In the genomic region with DNA sequence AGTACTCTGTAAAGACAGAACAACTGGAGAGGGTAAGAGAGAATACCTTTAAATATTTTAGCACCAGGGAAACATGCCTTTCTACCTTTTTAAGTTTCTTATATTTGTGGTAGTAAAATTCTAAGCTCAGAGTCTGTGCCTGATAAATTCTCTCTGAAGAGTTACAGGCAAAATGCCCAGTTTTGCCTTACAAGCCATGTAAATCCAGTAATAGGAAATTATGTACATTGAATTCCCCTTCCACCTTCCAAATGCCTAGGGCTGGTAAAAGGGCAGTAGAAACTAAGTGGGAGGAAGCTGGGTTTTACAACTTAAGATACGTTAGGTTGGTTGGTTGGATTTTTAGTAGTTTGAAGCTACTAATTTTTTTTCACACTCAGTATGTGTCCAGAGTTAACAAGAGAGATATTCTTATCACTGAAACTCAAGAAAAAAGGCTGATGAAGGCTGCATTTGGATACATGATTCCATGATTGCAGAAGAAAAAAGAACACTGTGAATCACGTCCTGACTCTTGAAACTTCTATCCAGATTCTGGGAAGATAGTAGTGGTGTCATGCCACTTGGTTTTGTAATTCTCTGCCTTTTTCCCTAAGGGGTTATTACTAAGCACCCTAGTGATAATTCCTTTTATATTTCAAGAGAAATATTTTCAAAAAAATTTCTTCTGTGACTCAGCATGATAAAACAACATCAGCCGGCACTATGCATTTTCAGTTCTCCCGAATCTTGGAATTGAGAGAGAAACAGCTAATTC, we compare ENCODE assay signal across 1 cellular context.
TF ChIP-seq lines count a peak whose summit lies in the region.

No MANE protein-coding gene starts in this region.

TF ChIP-seq in GM12878, 131 proteins besides CTCF, POLR2A, EP300 and RAD21 (continued from another document):
- TF ChIP-seq, protein P1, sequence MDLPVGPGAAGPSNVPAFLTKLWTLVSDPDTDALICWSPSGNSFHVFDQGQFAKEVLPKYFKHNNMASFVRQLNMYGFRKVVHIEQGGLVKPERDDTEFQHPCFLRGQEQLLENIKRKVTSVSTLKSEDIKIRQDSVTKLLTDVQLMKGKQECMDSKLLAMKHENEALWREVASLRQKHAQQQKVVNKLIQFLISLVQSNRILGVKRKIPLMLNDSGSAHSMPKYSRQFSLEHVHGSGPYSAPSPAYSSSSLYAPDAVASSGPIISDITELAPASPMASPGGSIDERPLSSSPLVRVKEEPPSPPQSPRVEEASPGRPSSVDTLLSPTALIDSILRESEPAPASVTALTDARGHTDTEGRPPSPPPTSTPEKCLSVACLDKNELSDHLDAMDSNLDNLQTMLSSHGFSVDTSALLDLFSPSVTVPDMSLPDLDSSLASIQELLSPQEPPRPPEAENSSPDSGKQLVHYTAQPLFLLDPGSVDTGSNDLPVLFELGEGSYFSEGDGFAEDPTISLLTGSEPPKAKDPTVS (IDR thresholded peaks at IDR 0.05; ENCODE audit: low read depth, low read length): no peak
- TF ChIP-seq CHD2 (IDR thresholded peaks at IDR 0.05; ENCODE audit: borderline replicate concordance, low read depth, low read length) (no peak), TCF12 (IDR thresholded peaks at IDR 0.05; ENCODE audit: low read depth, low read length) (no peak), EZH2 (IDR thresholded peaks at IDR 0.05; ENCODE audit: borderline replicate concordance, control insufficient read depth, low read depth, low read length) (no peak), MEF2A (IDR thresholded peaks at IDR 0.05; ENCODE audit: insufficient read depth, low read depth, low read length) (no peak), CBX3 (IDR thresholded peaks at IDR 0.05; ENCODE audit: borderline replicate concordance, low read depth) (no peak), FOXM1 (IDR thresholded peaks at IDR 0.05; ENCODE audit: low read depth, low read length) (no peak), PAX5 (IDR thresholded peaks at IDR 0.05; ENCODE audit: borderline replicate concordance, low read depth, low read length) (no peak)
- TF ChIP-seq, protein P2, sequence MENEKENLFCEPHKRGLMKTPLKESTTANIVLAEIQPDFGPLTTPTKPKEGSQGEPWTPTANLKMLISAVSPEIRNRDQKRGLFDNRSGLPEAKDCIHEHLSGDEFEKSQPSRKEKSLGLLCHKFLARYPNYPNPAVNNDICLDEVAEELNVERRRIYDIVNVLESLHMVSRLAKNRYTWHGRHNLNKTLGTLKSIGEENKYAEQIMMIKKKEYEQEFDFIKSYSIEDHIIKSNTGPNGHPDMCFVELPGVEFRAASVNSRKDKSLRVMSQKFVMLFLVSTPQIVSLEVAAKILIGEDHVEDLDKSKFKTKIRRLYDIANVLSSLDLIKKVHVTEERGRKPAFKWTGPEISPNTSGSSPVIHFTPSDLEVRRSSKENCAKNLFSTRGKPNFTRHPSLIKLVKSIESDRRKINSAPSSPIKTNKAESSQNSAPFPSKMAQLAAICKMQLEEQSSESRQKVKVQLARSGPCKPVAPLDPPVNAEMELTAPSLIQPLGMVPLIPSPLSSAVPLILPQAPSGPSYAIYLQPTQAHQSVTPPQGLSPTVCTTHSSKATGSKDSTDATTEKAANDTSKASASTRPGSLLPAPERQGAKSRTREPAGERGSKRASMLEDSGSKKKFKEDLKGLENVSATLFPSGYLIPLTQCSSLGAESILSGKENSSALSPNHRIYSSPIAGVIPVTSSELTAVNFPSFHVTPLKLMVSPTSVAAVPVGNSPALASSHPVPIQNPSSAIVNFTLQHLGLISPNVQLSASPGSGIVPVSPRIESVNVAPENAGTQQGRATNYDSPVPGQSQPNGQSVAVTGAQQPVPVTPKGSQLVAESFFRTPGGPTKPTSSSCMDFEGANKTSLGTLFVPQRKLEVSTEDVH (IDR thresholded peaks at IDR 0.05; ENCODE audit: low read depth, partially characterized antibody): no peak
- TF ChIP-seq, protein P3, sequence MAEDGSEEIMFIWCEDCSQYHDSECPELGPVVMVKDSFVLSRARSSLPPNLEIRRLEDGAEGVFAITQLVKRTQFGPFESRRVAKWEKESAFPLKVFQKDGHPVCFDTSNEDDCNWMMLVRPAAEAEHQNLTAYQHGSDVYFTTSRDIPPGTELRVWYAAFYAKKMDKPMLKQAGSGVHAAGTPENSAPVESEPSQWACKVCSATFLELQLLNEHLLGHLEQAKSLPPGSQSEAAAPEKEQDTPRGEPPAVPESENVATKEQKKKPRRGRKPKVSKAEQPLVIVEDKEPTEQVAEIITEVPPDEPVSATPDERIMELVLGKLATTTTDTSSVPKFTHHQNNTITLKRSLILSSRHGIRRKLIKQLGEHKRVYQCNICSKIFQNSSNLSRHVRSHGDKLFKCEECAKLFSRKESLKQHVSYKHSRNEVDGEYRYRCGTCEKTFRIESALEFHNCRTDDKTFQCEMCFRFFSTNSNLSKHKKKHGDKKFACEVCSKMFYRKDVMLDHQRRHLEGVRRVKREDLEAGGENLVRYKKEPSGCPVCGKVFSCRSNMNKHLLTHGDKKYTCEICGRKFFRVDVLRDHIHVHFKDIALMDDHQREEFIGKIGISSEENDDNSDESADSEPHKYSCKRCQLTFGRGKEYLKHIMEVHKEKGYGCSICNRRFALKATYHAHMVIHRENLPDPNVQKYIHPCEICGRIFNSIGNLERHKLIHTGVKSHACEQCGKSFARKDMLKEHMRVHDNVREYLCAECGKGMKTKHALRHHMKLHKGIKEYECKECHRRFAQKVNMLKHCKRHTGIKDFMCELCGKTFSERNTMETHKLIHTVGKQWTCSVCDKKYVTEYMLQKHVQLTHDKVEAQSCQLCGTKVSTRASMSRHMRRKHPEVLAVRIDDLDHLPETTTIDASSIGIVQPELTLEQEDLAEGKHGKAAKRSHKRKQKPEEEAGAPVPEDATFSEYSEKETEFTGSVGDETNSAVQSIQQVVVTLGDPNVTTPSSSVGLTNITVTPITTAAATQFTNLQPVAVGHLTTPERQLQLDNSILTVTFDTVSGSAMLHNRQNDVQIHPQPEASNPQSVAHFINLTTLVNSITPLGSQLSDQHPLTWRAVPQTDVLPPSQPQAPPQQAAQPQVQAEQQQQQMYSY (CRISPR knock-in tag; IDR thresholded peaks at IDR 0.05): no peak
